25 cellular contexts compared by ENCODE assay signal in genomic region chr2:44564752-44565151, GRCh38.
DNase-seq lines count a peak whose midpoint lies in the region; ATAC-seq, FAIRE-seq and TF ChIP-seq lines count a peak whose summit lies in the region.
"Had no signal": no experiment of that assay in that cellular context is flagged by ENCODE, and none has a peak within 500 bp of the region (broad histone marks: within the 10 kb centered on the region; RNA-seq: fewer than 3 reads in every experiment).

No MANE protein-coding gene starts in this region.

- H3K9me3 ChIP-seq in HepG2 (ENCODE audit: low read length) (no peaks in the 10 kb centered on the region), right lobe of liver (no peaks in the 10 kb centered on the region), uterus (no peaks in the 10 kb centered on the region), transverse colon (no peaks in the 10 kb centered on the region)
- H3K9me3 ChIP-seq: BE2C, BLaER1 had no signal

- H3K4me2 ChIP-seq in HepG2 (ENCODE audit: low read depth, low read length), result no peak overlapping the region
- H3K4me2 ChIP-seq: BLaER1 had no signal

- BruUV-seq in HepG2 (replicated peaks; lab: Mats Ljungman, UMichigan), result no TSS peak

- 92% methylated on average over 5 of the region's 5 CpGs for WGBS in HepG2 (ENCODE audit: low lambda C conversion rate)
- WGBS in right lobe of liver (ENCODE audit: insufficient coverage, low coverage, low lambda C conversion rate, missing lambda C conversion rate), result 34% methylated on average over 5 of the region's 5 CpGs
- 98 to 100% methylated on average over 3 to 5 of the region's 5 CpGs for WGBS in transverse colon (ENCODE audit: low coverage in 1 of 2), 2 donors

- intact Hi-C loops in HepG2 (cut with micrococcal nuclease; ENCODE audit: unreplicated experiment), result no loop called here
- intact Hi-C loops in right lobe of liver (cut with DNase I), result no loop called here
- intact Hi-C loops in uterus (cut with DNase I; ENCODE audit: low total_unique reads), result no loop called here
- intact Hi-C loops in transverse colon (cut with DNase I; ENCODE audit: low total_unique reads), result no loop called here

- H3K27me3 ChIP-seq in HepG2 (ENCODE audit: control insufficient read depth in 1 of 2, insufficient read depth in 2 of 2, low read length in 2 of 2), result no peaks in the 10 kb centered on the region
- H3K27me3 ChIP-seq in right lobe of liver, result no peaks in the 10 kb centered on the region
- H3K27me3 ChIP-seq in uterus, result no peaks in the 10 kb centered on the region
- no peaks in the 10 kb centered on the region for H3K27me3 ChIP-seq in transverse colon
- H3K27me3 ChIP-seq: BE2C, BLaER1 had no signal

- DNase-seq in dedifferentiated amniotic fluid mesenchymal stem cell (ENCODE audit: extremely low spot score) (peak; percentile 3), HepG2 (ENCODE audit: low spot score) (peak; percentile 17), right lobe of liver (peak in 1 of 3 donors; percentile 51), uterus (no peak), transverse colon (no peak), GDM1 (lab: John Stamatoyannopoulos, UW) (no peak)
- DNase-seq: 8988T; ACHN; BE2C; C1 segment of cervical spinal cord; CD4-positive, alpha-beta memory T cell; CD4-positive, CD25-positive, alpha-beta regulatory T cell; CD8-positive, alpha-beta memory T cell; COR-L47; DMS 273 treated with DMSO at 0.1 percent for 48 hours; DMS153; DMS53; DMS79; DND-41; EL; GF-D8 had no signal

- H3K9ac ChIP-seq in HepG2 (ENCODE audit: insufficient read depth, low read depth, low read length), result no peak overlapping the region
- H3K9ac ChIP-seq: BLaER1 had no signal

- TF ChIP-seq POLR2A in HepG2 (IDR thresholded peaks at IDR 0.05; ENCODE audit: insufficient read depth in 1 of 2, low read depth in 2 of 2, low read length in 2 of 2) (no peak), right lobe of liver (IDR thresholded peaks at IDR 0.05) (no peak), uterus (IDR thresholded peaks at IDR 0.05) (no peak), transverse colon (IDR thresholded peaks at IDR 0.05) (no peak)

- TF ChIP-seq EP300 in HepG2 (IDR thresholded peaks at IDR 0.05; ENCODE audit: low read depth in 2 of 2, low read length in 2 of 2) (no peak), HepG2 (CRISPR knock-in tag; IDR thresholded peaks at IDR 0.05; ENCODE audit: borderline replicate concordance) (no peak), transverse colon (IDR thresholded peaks at IDR 0.05; ENCODE audit: low read depth) (no peak)

- no peak for TF ChIP-seq CTCF in HepG2 (CRISPR knock-in tag; IDR thresholded peaks at IDR 0.05)
- no peak for TF ChIP-seq CTCF in right lobe of liver (IDR thresholded peaks at IDR 0.05)
- no peak for TF ChIP-seq CTCF in uterus (IDR thresholded peaks at IDR 0.05)
- TF ChIP-seq CTCF in transverse colon (IDR thresholded peaks at IDR 0.05), result no peak

- no peak overlapping the region for H3K4me3 ChIP-seq in HepG2 (replicated peaks in 1 of 3; ENCODE audit: insufficient read depth in 1 of 3, low read depth in 2 of 3, low read length in 3 of 3)
- H3K4me3 ChIP-seq in right lobe of liver, result no peak overlapping the region
- H3K4me3 ChIP-seq in uterus, result no peak overlapping the region
- H3K4me3 ChIP-seq in transverse colon, result no peak overlapping the region
- H3K4me3 ChIP-seq: BLaER1 had no signal

- no peaks in the 10 kb centered on the region for H3K36me3 ChIP-seq in HepG2 (replicated peaks in 1 of 2; ENCODE audit: control insufficient read depth in 1 of 2, insufficient read depth in 2 of 2, low read length in 2 of 2)
- H3K36me3 ChIP-seq in right lobe of liver, result no peaks in the 10 kb centered on the region
- no peaks in the 10 kb centered on the region for H3K36me3 ChIP-seq in uterus
- no peaks in the 10 kb centered on the region for H3K36me3 ChIP-seq in transverse colon
- H3K36me3 ChIP-seq: BE2C, BLaER1 had no signal

- FAIRE-seq in HepG2 (lab: Jason Lieb, UNC), result no peak
- FAIRE-seq: A204.1, GM12891, GM19239 had no signal

- no peaks in the 10 kb centered on the region for H4K20me1 ChIP-seq in HepG2 (ENCODE audit: insufficient read depth, low read length)
- H4K20me1 ChIP-seq: BLaER1 had no signal

- H3K79me2 ChIP-seq in HepG2 (ENCODE audit: insufficient read depth, low read length), result no peaks in the 10 kb centered on the region

- H2AFZ ChIP-seq in HepG2 (ENCODE audit: low read length), result no peak overlapping the region

- no peak for TF ChIP-seq RAD21 in HepG2 (CRISPR knock-in tag; IDR thresholded peaks at IDR 0.05)

- POLR2A ChIA-PET in HepG2 (lab: Yijun Ruan, JAX), result no interaction called here

- CTCF ChIA-PET in HepG2 (lab: Yijun Ruan, JAX; ENCODE audit: low intra/inter-chr PET ratio, low total read pairs), result no interaction called here

- H3K4me1 ChIP-seq in HepG2 (ENCODE audit: insufficient read depth, low read length) (peaks cover 19% of the 10 kb centered on the region), right lobe of liver (no peaks in the 10 kb centered on the region), uterus (no peaks in the 10 kb centered on the region), transverse colon (no peaks in the 10 kb centered on the region)
- H3K4me1 ChIP-seq: BLaER1 had no signal

- H3K27ac ChIP-seq in HepG2 (ENCODE audit: extremely low read length, insufficient read depth, low read length), result no peak overlapping the region
- no peak overlapping the region for H3K27ac ChIP-seq in right lobe of liver
- no peak overlapping the region for H3K27ac ChIP-seq in uterus
- no peak overlapping the region for H3K27ac ChIP-seq in transverse colon
- H3K27ac ChIP-seq: BLaER1 had no signal

- ATAC-seq in HepG2 (no peak), right lobe of liver (peak; percentile 67 to 96 (median 82))

- in situ Hi-C loops in HepG2 (cut with HindIII; ENCODE audit: extremely low pct_ligation_motif_present, low pct_unique_long_range_greater_than_20kb) (no loop called here), transverse colon (cut with MboI; ENCODE audit: low pct_ligation_motif_present in 1 of 4, low pct_unique_long_range_greater_than_20kb in 1 of 4, low sequenced_read_pairs in 3 of 4) (no loop called here)

TF ChIP-seq in HepG2, 621 proteins besides CTCF, POLR2A, EP300 and RAD21 (continues in another document):
- no peak for TF ChIP-seq CREB3 (CRISPR knock-in tag; IDR thresholded peaks at IDR 0.05)
- TF ChIP-seq KLF11 (CRISPR knock-in tag; IDR thresholded peaks at IDR 0.05), result no peak
- no peak for TF ChIP-seq ZNF317 (CRISPR knock-in tag; IDR thresholded peaks at IDR 0.05)
- peak; percentile 15; the same call in 1 of the 2 replicates for TF ChIP-seq HNF4A (CRISPR knock-in tag; IDR thresholded peaks at IDR 0.05)
- no peak for TF ChIP-seq ARID4A (CRISPR knock-in tag; IDR thresholded peaks at IDR 0.05; ENCODE audit: borderline replicate concordance)
- TF ChIP-seq ZSCAN20 (CRISPR knock-in tag; IDR thresholded peaks at IDR 0.05; ENCODE audit: borderline replicate concordance), result no peak
- TF ChIP-seq ZNF530 (CRISPR knock-in tag; IDR thresholded peaks at IDR 0.05; ENCODE audit: low read depth), result no peak
- TF ChIP-seq CEBPB (IDR thresholded peaks at IDR 0.05; ENCODE audit: borderline replicate concordance, low read depth, low read length), result peak; percentile 53; the same call in 1 of the 2 replicates
- no peak for TF ChIP-seq CENPT (CRISPR knock-in tag; IDR thresholded peaks at IDR 0.05; ENCODE audit: low read depth)
- TF ChIP-seq NR1H2 (CRISPR knock-in tag; IDR thresholded peaks at IDR 0.05; ENCODE audit: borderline replicate concordance, low read depth), result no peak

Comparison
In these comparisons a context has a peak if more than half of its experiments do, and no peak if none do; other contexts are left out.
1. DNase-seq: peak in dedifferentiated amniotic fluid mesenchymal stem cell (single experiment) and HepG2 (single experiment); none in uterus (0 of 2), transverse colon (single experiment) and GDM1 (single experiment).